Comparison of ENCODE assay signal across 9 cellular contexts in genomic region chr4:89316931-89317366, GRCh38. TPM values are rescaled to one million over a fixed set of nuclear protein-coding genes. Genes with fewer than 3 reads are reported as not detected.
A peak's percentile ranks its signal among the peaks of the same experiment; 100 is the strongest.
DNase-seq lines count a peak whose midpoint lies in the region; ATAC-seq and TF ChIP-seq lines count a peak whose summit lies in the region.
"Had no signal": no experiment of that assay in that cellular context is flagged by ENCODE, and none has a peak within 500 bp of the region (broad histone marks: within the 10 kb centered on the region; RNA-seq: fewer than 3 reads in every experiment).

No MANE protein-coding gene starts in this region.

- intact Hi-C loops in natural killer cell (cut with micrococcal nuclease), result loop anchor here (2.0 kb wide), 1 partner anchor 18 kb away; no protein-coding TSS in a partner anchor

- H3K9me3 Mint-ChIP-seq in activated naive CD8-positive, alpha-beta T cell treated with anti-CD3 and anti-CD28 coated beads for 36 hours, result no peaks in the 10 kb centered on the region
- no peaks in the 10 kb centered on the region for H3K9me3 Mint-ChIP-seq in natural killer cell
- H3K9me3 Mint-ChIP-seq: nephron had no signal

- H3K27ac Mint-ChIP-seq in activated naive CD8-positive, alpha-beta T cell treated with anti-CD3 and anti-CD28 coated beads for 36 hours, result peak overlapping the region; percentile 85
- H3K27ac Mint-ChIP-seq in natural killer cell, result peak overlapping the region; percentile 83 to 85
- H3K27ac Mint-ChIP-seq: nephron had no signal

- DNase-seq in Kasumi-1 (lab: John Stamatoyannopoulos, UW), result peak; percentile 59 to 61
- DNase-seq in activated naive CD8-positive, alpha-beta T cell treated with anti-CD3 and anti-CD28 coated beads for 36 hours, result no peak
- DNase-seq in natural killer cell, result no peak
- no peak for DNase-seq in stimulated activated CD4-positive, alpha-beta T cell treated with anti-CD3 and anti-CD28 coated beads, Interleukin-4, amount 100 ng/mL, for 1 hour
- no peak for DNase-seq in NCI-H345 treated with DMSO at 0.1 percent for 48 hours (lab: John Stamatoyannopoulos, UW; ENCODE audit: unreplicated experiment)
- no peak for DNase-seq in HuH-7.5 (ENCODE audit: low spot score)
- DNase-seq in NCI-H510A treated with DMSO at 0.1 percent for 48 hours (lab: John Stamatoyannopoulos, UW), result no peak

- peak overlapping the region; percentile 51 for H3K4me3 Mint-ChIP-seq in activated naive CD8-positive, alpha-beta T cell treated with anti-CD3 and anti-CD28 coated beads for 36 hours
- H3K4me3 Mint-ChIP-seq in natural killer cell, result peak overlapping the region; percentile 2
- H3K4me3 Mint-ChIP-seq: nephron had no signal

- TF ChIP-seq CTCF in natural killer cell (IDR thresholded peaks at IDR 0.05), result no peak

- peak; percentile 53 for ATAC-seq in GM19328 (IDR thresholded peaks at IDR 0.05; ENCODE audit: unreplicated experiment)
- peak; percentile 84 to 89 (median 87) for ATAC-seq in natural killer cell

- no peaks in the 10 kb centered on the region for H3K36me3 Mint-ChIP-seq in activated naive CD8-positive, alpha-beta T cell treated with anti-CD3 and anti-CD28 coated beads for 36 hours
- no peaks in the 10 kb centered on the region for H3K36me3 Mint-ChIP-seq in natural killer cell

- H3K27me3 Mint-ChIP-seq in activated naive CD8-positive, alpha-beta T cell treated with anti-CD3 and anti-CD28 coated beads for 36 hours, result no peaks in the 10 kb centered on the region
- no peaks in the 10 kb centered on the region for H3K27me3 Mint-ChIP-seq in natural killer cell (ENCODE audit: low read depth in 2 of 2)

- peaks cover 34% of the 10 kb centered on the region for H3K4me1 Mint-ChIP-seq in activated naive CD8-positive, alpha-beta T cell treated with anti-CD3 and anti-CD28 coated beads for 36 hours
- H3K4me1 Mint-ChIP-seq in natural killer cell, result peaks cover 17% of the 10 kb centered on the region in 2 donors

RNA-seq across cellular contexts. Expression of gene GPRIN3, which starts 9.3 kb away (rescaled TPM):
- total RNA-seq in activated naive CD8-positive, alpha-beta T cell treated with anti-CD3 and anti-CD28 coated beads for 36 hours, result 1 to 10 TPM; 9.2 to 9.4 TPM
- total RNA-seq in natural killer cell, result 10 to 100 TPM; 48.3 to 50.7 (median 48.5) TPM

Comparison
In these comparisons a context has a peak if more than half of its experiments do, and no peak if none do; other contexts are left out.
1. DNase-seq: peak in Kasumi-1 (2 of 2); none in activated naive CD8-positive, alpha-beta T cell treated with anti-CD3 and anti-CD28 coated beads for 36 hours (single experiment), natural killer cell (single experiment), stimulated activated CD4-positive, alpha-beta T cell treated with anti-CD3 and anti-CD28 coated beads, Interleukin-4, amount 100 ng/mL, for 1 hour (single experiment), NCI-H345 treated with DMSO at 0.1 percent for 48 hours (single experiment), HuH-7.5 (single experiment) and NCI-H510A treated with DMSO at 0.1 percent for 48 hours (single experiment).
2. RNA of gene GPRIN3, which starts 9.3 kb away (total RNA-seq): 48.3 to 50.7 TPM in natural killer cell; 9.2 to 9.4 TPM in activated naive CD8-positive, alpha-beta T cell treated with anti-CD3 and anti-CD28 coated beads for 36 hours; every median in the first group is over 4 times any median in the second.